Comparison of ENCODE assay signal across 8 cellular contexts in genomic region chr17:38701504-38702165, GRCh38. TPM values are rescaled to one million over a fixed set of nuclear protein-coding genes. Genes with fewer than 3 reads are reported as not detected.
DNase-seq lines count a peak whose midpoint lies in the region; ATAC-seq and TF ChIP-seq lines count a peak whose summit lies in the region.

No MANE protein-coding gene starts in this region.

- no peaks in the 10 kb centered on the region for H3K27me3 Mint-ChIP-seq in activated T-cell treated with anti-CD3 and anti-CD28 coated beads, Interleukin-2, amount 50 U/mL, for 72 hours (ENCODE audit: low read depth)
- peaks cover 39% of the 10 kb centered on the region for H3K27me3 Mint-ChIP-seq in progenitor cell of endocrine pancreas

- H3K9ac ChIP-seq in NT2/D1 (ENCODE audit: insufficient read length, low read depth): peak overlapping the region; percentile 76

- H3K4me3 Mint-ChIP-seq in activated T-cell treated with anti-CD3 and anti-CD28 coated beads, Interleukin-2, amount 50 U/mL, for 72 hours: peak overlapping the region; percentile 59 to 86
- peak overlapping the region; percentile 73 for H3K4me3 Mint-ChIP-seq in progenitor cell of endocrine pancreas (ENCODE audit: low read depth)

- H3K9me3 ChIP-seq in NT2/D1 (ENCODE audit: insufficient read depth, low read length): no peaks in the 10 kb centered on the region

- peaks cover 20% of the 10 kb centered on the region for H3K4me1 ChIP-seq in NT2/D1 (ENCODE audit: insufficient read depth, insufficient read length)

- H3K4me3 ChIP-seq in HFF-Myc (replicated peaks; ENCODE audit: low read depth, low read length) (peak overlapping the region; percentile 86), NT2/D1 (ENCODE audit: insufficient read length, low read depth) (peak overlapping the region; percentile 69), fibroblast of the aortic adventitia (ENCODE audit: low read depth, low read length) (peak overlapping the region; percentile 69)

- TF ChIP-seq CTCF in HFF-Myc (IDR thresholded peaks at IDR 0.05; ENCODE audit: low read depth, low read length, missing control alignments) (no peak), fibroblast of the aortic adventitia (IDR thresholded peaks at IDR 0.05; ENCODE audit: insufficient read depth, low read length) (no peak), progenitor cell of endocrine pancreas (IDR thresholded peaks at IDR 0.05; ENCODE audit: unreplicated experiment) (no peak)

- peaks cover 11 to 14% of the 10 kb centered on the region in 2 donors for H3K36me3 Mint-ChIP-seq in activated T-cell treated with anti-CD3 and anti-CD28 coated beads, Interleukin-2, amount 50 U/mL, for 72 hours (ENCODE audit: insufficient read depth in 2 of 2)
- H3K36me3 Mint-ChIP-seq in progenitor cell of endocrine pancreas (ENCODE audit: insufficient read depth): no peaks in the 10 kb centered on the region

- ATAC-seq in activated T-cell treated with anti-CD3 and anti-CD28 coated beads, Interleukin-2, amount 50 U/mL, for 72 hours (replicated peaks in 1 of 2): peak; percentile 73 to 77

- DNase-seq in GDM1 (lab: John Stamatoyannopoulos, UW) (peak; percentile 39), HFF-Myc (ENCODE audit: extremely low read depth, low read depth) (no peak), NT2/D1 (ENCODE audit: low read depth, low spot score) (no peak), fibroblast of the aortic adventitia (ENCODE audit: low read depth) (peak; percentile 41), progenitor cell of endocrine pancreas (ENCODE audit: low spot score, unreplicated experiment) (no peak), DMS153 (lab: John Stamatoyannopoulos, UW) (no peak), cerebellar nuclear complex (lab: John Stamatoyannopoulos, UW) (no peak)
- DNase-seq in activated T-cell treated with anti-CD3 and anti-CD28 coated beads, Interleukin-2, amount 50 U/mL, for 72 hours: peak; percentile 89 to 91

- H3K27ac Mint-ChIP-seq in activated T-cell treated with anti-CD3 and anti-CD28 coated beads, Interleukin-2, amount 50 U/mL, for 72 hours: peak overlapping the region; percentile 92
- peak overlapping the region; percentile 70 for H3K27ac Mint-ChIP-seq in progenitor cell of endocrine pancreas

- no peaks in the 10 kb centered on the region for H3K36me3 ChIP-seq in NT2/D1 (ENCODE audit: insufficient read depth, insufficient read length, low read length)

- H3K27me3 ChIP-seq in NT2/D1 (ENCODE audit: insufficient read depth, insufficient read length): peaks cover 84% of the 10 kb centered on the region

- H3K4me1 Mint-ChIP-seq in activated T-cell treated with anti-CD3 and anti-CD28 coated beads, Interleukin-2, amount 50 U/mL, for 72 hours (ENCODE audit: low read depth): peaks cover 48% of the 10 kb centered on the region
- H3K4me1 Mint-ChIP-seq in progenitor cell of endocrine pancreas (ENCODE audit: low read depth): peaks cover 24% of the 10 kb centered on the region

- peaks cover 0 to 3% of the 10 kb centered on the region in 2 donors for H3K9me3 Mint-ChIP-seq in activated T-cell treated with anti-CD3 and anti-CD28 coated beads, Interleukin-2, amount 50 U/mL, for 72 hours
- H3K9me3 Mint-ChIP-seq in progenitor cell of endocrine pancreas (ENCODE audit: low read depth): no peaks in the 10 kb centered on the region

RNA-seq across cellular contexts. Expression of gene MLLT6, which starts 3.4 kb away (rescaled TPM):
- 100 to 1,000 TPM; 251 to 263 TPM for total RNA-seq in activated T-cell treated with anti-CD3 and anti-CD28 coated beads, Interleukin-2, amount 50 U/mL, for 72 hours
- 19.1 and 38.7 TPM in 2 replicates for total RNA-seq in fibroblast of the aortic adventitia (ENCODE audit: low replicate concordance)
- total RNA-seq in progenitor cell of endocrine pancreas: 147 and 155 TPM in 2 replicates

RNA-seq across cellular contexts. Expression of gene EPOP, which starts 26.9 kb away (rescaled TPM):
- 10 to 100 TPM; 30.3 to 37.4 TPM for total RNA-seq in activated T-cell treated with anti-CD3 and anti-CD28 coated beads, Interleukin-2, amount 50 U/mL, for 72 hours
- total RNA-seq in fibroblast of the aortic adventitia (ENCODE audit: low replicate concordance) (0.99 and 5.0 TPM in 2 replicates), progenitor cell of endocrine pancreas (8.2 and 10.0 TPM in 2 replicates)

RNA-seq across cellular contexts. Expression of gene CISD3, which starts 28.5 kb away (rescaled TPM):
- total RNA-seq in activated T-cell treated with anti-CD3 and anti-CD28 coated beads, Interleukin-2, amount 50 U/mL, for 72 hours: 10 to 100 TPM; 25.5 to 27.8 TPM
- total RNA-seq in fibroblast of the aortic adventitia (ENCODE audit: low replicate concordance) (3.4 and 6.5 TPM in 2 replicates), progenitor cell of endocrine pancreas (5.1 and 5.9 TPM in 2 replicates)

RNA-seq across cellular contexts. Expression of gene PCGF2, which starts 46.5 kb away (rescaled TPM):
- total RNA-seq in activated T-cell treated with anti-CD3 and anti-CD28 coated beads, Interleukin-2, amount 50 U/mL, for 72 hours: 1 to 10 TPM; 2.7 to 7.7 TPM
- total RNA-seq in fibroblast of the aortic adventitia (ENCODE audit: low replicate concordance): 2.9 and 4.8 TPM in 2 replicates
- 109 and 112 TPM in 2 replicates for total RNA-seq in progenitor cell of endocrine pancreas

RNA-seq across cellular contexts. Expression of gene PSMB3, which starts 50.9 kb away (rescaled TPM):
- 100 to 1,000 TPM; 182 to 190 TPM for total RNA-seq in activated T-cell treated with anti-CD3 and anti-CD28 coated beads, Interleukin-2, amount 50 U/mL, for 72 hours
- total RNA-seq in fibroblast of the aortic adventitia (ENCODE audit: low replicate concordance) (78.7 and 293 TPM in 2 replicates), progenitor cell of endocrine pancreas (134 and 138 TPM in 2 replicates)

Comparison
In these comparisons a context has a peak if more than half of its experiments do, and no peak if none do; other contexts are left out.
1. DNase-seq: peak in GDM1 (single experiment), activated T-cell treated with anti-CD3 and anti-CD28 coated beads, Interleukin-2, amount 50 U/mL, for 72 hours (2 of 2) and fibroblast of the aortic adventitia (single experiment); none in HFF-Myc (single experiment), NT2/D1 (single experiment), progenitor cell of endocrine pancreas (single experiment), DMS153 (single experiment) and cerebellar nuclear complex (0 of 2).
2. Peak in every context shown above with its lines, with median percentiles within 50 percentile points of each other: H3K4me3 ChIP-seq.